In genomic region chr17:7380321-7380720, GRCh38 we compare ENCODE assay signal across 8 cellular contexts. TPM values are rescaled to one million over a fixed set of nuclear protein-coding genes. Genes with fewer than 3 reads are reported as not detected.
DNase-seq lines count a peak whose midpoint lies in the region; ATAC-seq, FAIRE-seq and TF ChIP-seq lines count a peak whose summit lies in the region.

No MANE protein-coding gene starts in this region.

- intact Hi-C loops in breast epithelium (cut with DNase I; ENCODE audit: low total_unique reads) = no loop called here
- intact Hi-C loops in testis (cut with DNase I; ENCODE audit: low total_unique reads) = no loop called here

- TF ChIP-seq CTCF in breast epithelium (IDR thresholded peaks at IDR 0.05) (no peak), keratinocyte (optimal IDR thresholded peaks at IDR 0.05 in 1 of 3, IDR thresholded peaks at IDR 0.05 in 1 of 3, conservative IDR thresholded peaks at IDR 0.05 in 1 of 3; ENCODE audit: extremely low read depth in 1 of 3, insufficient read depth in 2 of 3, low read length in 3 of 3) (no peak), testis (IDR thresholded peaks at IDR 0.05) (no peak)

- no peaks in the 10 kb centered on the region for H4K20me1 ChIP-seq in keratinocyte (ENCODE audit: control insufficient read depth, extremely low read depth, insufficient read depth, low read length)

- DNase-seq in breast epithelium (ENCODE audit: low spot score in 2 of 2) = peak; percentile 74 to 89
- DNase-seq in keratinocyte (ENCODE audit: low read depth, low spot score) = no peak
- DNase-seq in testis = peak; percentile 42
- no peak for DNase-seq in NCI-H524 treated with DMSO at 0.1 percent for 48 hours (lab: John Stamatoyannopoulos, UW)

- H3K27me3 ChIP-seq in HUES48 (ENCODE audit: control insufficient read depth, insufficient read depth, low read length) (peaks cover 45% of the 10 kb centered on the region), breast epithelium (no peaks in the 10 kb centered on the region), keratinocyte (ENCODE audit: control insufficient read depth, extremely low read depth, insufficient read depth, low read length) (no peaks in the 10 kb centered on the region), testis (no peaks in the 10 kb centered on the region)

- dilution Hi-C loops in keratinocyte (cut with MboI; ENCODE audit: extremely low pct_ligation_motif_present, low sequenced_read_pairs) = no loop called here

- H3K79me2 ChIP-seq in keratinocyte (ENCODE audit: control insufficient read depth, insufficient read depth, low read length) = peaks cover 7% of the 10 kb centered on the region

- H3K9ac ChIP-seq in HUES48 (ENCODE audit: low read depth, low read length) (no peak overlapping the region), keratinocyte (ENCODE audit: control insufficient read depth, extremely low read depth, insufficient read depth, low read length) (peak overlapping the region; percentile 76)

- WGBS in testis, 2 donors = 18 to 29% methylated on average over 4 to 7 of the region's 7 CpGs

- H3K4me1 ChIP-seq in HUES48 (ENCODE audit: control insufficient read depth, insufficient read depth, low read length) (peaks cover 12% of the 10 kb centered on the region; the same call in 1 of the 2 replicates), breast epithelium (peaks cover 0 to 4% of the 10 kb centered on the region in 2 donors), keratinocyte (ENCODE audit: control insufficient read depth, extremely low read depth, insufficient read depth, low read length) (peaks cover 14% of the 10 kb centered on the region), testis (peaks cover 28% of the 10 kb centered on the region)

- peak overlapping the region; percentile 91 for H2AFZ ChIP-seq in keratinocyte (ENCODE audit: control insufficient read depth, low read length)

- no peaks in the 10 kb centered on the region for H3K9me3 ChIP-seq in HUES48 (ENCODE audit: control insufficient read depth, insufficient read depth, low read length)
- H3K9me3 ChIP-seq in breast epithelium = no peaks in the 10 kb centered on the region
- H3K9me3 ChIP-seq in keratinocyte (ENCODE audit: control insufficient read depth, low read depth, low read length) = no peaks in the 10 kb centered on the region
- no peaks in the 10 kb centered on the region for H3K9me3 ChIP-seq in testis

- TF ChIP-seq POLR2A in breast epithelium (IDR thresholded peaks at IDR 0.05) (no peak), testis (IDR thresholded peaks at IDR 0.05) (no peak)

- H3K27ac ChIP-seq in HUES48 (ENCODE audit: low read depth, low read length) (no peak overlapping the region), breast epithelium (peak overlapping the region; percentile 87 to 88), keratinocyte (ENCODE audit: control insufficient read depth, insufficient read depth, low read length) (no peak overlapping the region), testis (no peak overlapping the region)

- peak; percentile 79 for FAIRE-seq in keratinocyte (lab: Jason Lieb, UNC)

- H3K9me1 ChIP-seq in keratinocyte (ENCODE audit: control insufficient read depth, extremely low read depth, insufficient read depth, low read length) = no peaks in the 10 kb centered on the region

- ATAC-seq in HG03159 (IDR thresholded peaks at IDR 0.05; ENCODE audit: unreplicated experiment) (no peak), GM21360 (IDR thresholded peaks at IDR 0.05; ENCODE audit: unreplicated experiment) (no peak), GM21367 (IDR thresholded peaks at IDR 0.05; ENCODE audit: unreplicated experiment) (no peak)

- H3K4me2 ChIP-seq in keratinocyte (ENCODE audit: control insufficient read depth, extremely low read depth, insufficient read depth, low read depth, low read length) = peak overlapping the region; percentile 82

- no peaks in the 10 kb centered on the region for H3K36me3 ChIP-seq in HUES48 (ENCODE audit: control insufficient read depth, insufficient read depth, low read length)
- no peaks in the 10 kb centered on the region for H3K36me3 ChIP-seq in breast epithelium
- H3K36me3 ChIP-seq in keratinocyte (ENCODE audit: control insufficient read depth in 2 of 2, extremely low read depth in 1 of 2, insufficient read depth in 2 of 2, low read length in 2 of 2) = peaks cover 0 to 7% of the 10 kb centered on the region in 2 experiments
- no peaks in the 10 kb centered on the region for H3K36me3 ChIP-seq in testis (ENCODE audit: low read depth, missing control alignments)

- peak overlapping the region; percentile 59 for H3K4me3 ChIP-seq in HUES48 (ENCODE audit: low read depth, low read length)
- peak overlapping the region; percentile 50 to 82 (median 75) for H3K4me3 ChIP-seq in breast epithelium
- H3K4me3 ChIP-seq in keratinocyte (ENCODE audit: control insufficient read depth in 2 of 3, extremely low read depth in 1 of 3, insufficient read depth in 2 of 3, low read depth in 1 of 3, low read length in 3 of 3) = peak overlapping the region; percentile 62 to 84 (median 73)
- peak overlapping the region; percentile 34 to 61 for H3K4me3 ChIP-seq in testis

RNA-seq across cellular contexts. Expression of gene TNK1, which starts 0.6 kb away (rescaled TPM):
- 10 to 100 TPM in 2 of 3 donors, 1 to 10 TPM in 1; 1.1 to 22.1 (median 14.4) TPM for total RNA-seq in breast epithelium
- 10.6 to 15.8 TPM (median 12.1 TPM) in 3 replicates for polyA plus RNA-seq in keratinocyte
- 3.7 TPM for polyA plus RNA-seq in keratinocyte (2011; ENCODE audit: low read depth)
- polyA plus RNA-seq in keratinocyte (2011; cell fraction: cytosol; rRNA removed) = 5.8 and 7.2 TPM in 2 replicates
- polyA plus RNA-seq in keratinocyte (2011; cell fraction: nucleus; rRNA removed) = 24.5 and 27.5 TPM in 2 replicates
- 10.5 and 13.8 TPM in 2 replicates for polyA plus RNA-seq in keratinocyte (2012; ENCODE audit: low replicate concordance)
- 13.9 to 21.5 TPM (median 20.4 TPM) in 3 replicates for polyA minus RNA-seq in keratinocyte
- polyA minus RNA-seq in keratinocyte (2011; cell fraction: cytosol; rRNA and poly(A)+ RNA removed) = 12.9 TPM
- 19.9 and 21.6 TPM in 2 replicates for polyA minus RNA-seq in keratinocyte (2011; cell fraction: nucleus; rRNA and poly(A)+ RNA removed)
- 1 to 10 TPM; 3.7 to 6.8 TPM for total RNA-seq in testis
- polyA plus RNA-seq in testis (ENCODE audit: insufficient read depth, low read depth, low replicate concordance) = 4.0 TPM

RNA-seq across cellular contexts. Expression of gene PLSCR3, which starts 14.0 kb away (rescaled TPM):
- 10 to 100 TPM; 16.0 to 24.3 (median 19.0) TPM for total RNA-seq in breast epithelium
- 30.5 to 82.8 TPM (median 36.9 TPM) in 3 replicates for polyA plus RNA-seq in keratinocyte
- polyA plus RNA-seq in keratinocyte (2011; ENCODE audit: low read depth) = 10.9 TPM
- polyA plus RNA-seq in keratinocyte (2011; cell fraction: cytosol; rRNA removed) = 52.5 and 109 TPM in 2 replicates
- 88.7 and 118 TPM in 2 replicates for polyA plus RNA-seq in keratinocyte (2011; cell fraction: nucleus; rRNA removed)
- polyA plus RNA-seq in keratinocyte (2012; ENCODE audit: low replicate concordance) = 60.9 and 109 TPM in 2 replicates
- polyA minus RNA-seq in keratinocyte = 24.2 to 132 TPM (median 36.1 TPM) in 3 replicates
- polyA minus RNA-seq in keratinocyte (2011; cell fraction: cytosol; rRNA and poly(A)+ RNA removed) = 91.9 TPM
- 23.5 and 32.5 TPM in 2 replicates for polyA minus RNA-seq in keratinocyte (2011; cell fraction: nucleus; rRNA and poly(A)+ RNA removed)
- total RNA-seq in testis = 10 to 100 TPM; 13.6 to 19.4 TPM
- polyA plus RNA-seq in testis (ENCODE audit: insufficient read depth, low read depth, low replicate concordance) = 14.2 TPM

RNA-seq across cellular contexts. Expression of gene TMEM256, which starts 23.6 kb away (rescaled TPM):
- total RNA-seq in breast epithelium (100 to 1,000 TPM in 1 of 3 donors, 10 to 100 TPM in 2; 77.6 to 113 (median 92.3) TPM), testis (10 to 100 TPM; 18.7 to 33.3 TPM)
- polyA plus RNA-seq in keratinocyte (68.1 to 131 TPM (median 90.1 TPM) in 3 replicates), testis (ENCODE audit: insufficient read depth, low read depth, low replicate concordance) (27.3 TPM)
- 2.4 TPM for polyA plus RNA-seq in keratinocyte (2011; ENCODE audit: low read depth)
- 92.9 and 134 TPM in 2 replicates for polyA plus RNA-seq in keratinocyte (2011; cell fraction: cytosol; rRNA removed)
- 25.6 and 45.5 TPM in 2 replicates for polyA plus RNA-seq in keratinocyte (2011; cell fraction: nucleus; rRNA removed)
- 75.1 and 103 TPM in 2 replicates for polyA plus RNA-seq in keratinocyte (2012; ENCODE audit: low replicate concordance)
- polyA minus RNA-seq in keratinocyte = 17.3 to 36.1 TPM (median 34.8 TPM) in 3 replicates
- polyA minus RNA-seq in keratinocyte (2011; cell fraction: cytosol; rRNA and poly(A)+ RNA removed) = 19.8 TPM
- 7.9 and 8.1 TPM in 2 replicates for polyA minus RNA-seq in keratinocyte (2011; cell fraction: nucleus; rRNA and poly(A)+ RNA removed)

RNA-seq across cellular contexts. Expression of gene TMEM95, which starts 25.4 kb away (rescaled TPM):
- total RNA-seq in breast epithelium (not detected), testis (1 to 10 TPM; 2.8 to 6.6 TPM)
- polyA plus RNA-seq in keratinocyte (not detected in 3 replicates), testis (ENCODE audit: insufficient read depth, low read depth, low replicate concordance) (9.9 TPM)
- not detected for polyA plus RNA-seq in keratinocyte (2011; ENCODE audit: low read depth)
- polyA plus RNA-seq in keratinocyte (2011; cell fraction: cytosol; rRNA removed) = not detected in 2 replicates
- not detected in 2 replicates for polyA plus RNA-seq in keratinocyte (2011; cell fraction: nucleus; rRNA removed)
- not detected in 2 replicates for polyA plus RNA-seq in keratinocyte (2012; ENCODE audit: low replicate concordance)
- not detected in 3 replicates for polyA minus RNA-seq in keratinocyte
- polyA minus RNA-seq in keratinocyte (2011; cell fraction: cytosol; rRNA and poly(A)+ RNA removed) = not detected
- polyA minus RNA-seq in keratinocyte (2011; cell fraction: nucleus; rRNA and poly(A)+ RNA removed) = not detected in 2 replicates

RNA-seq across cellular contexts. Expression of gene NLGN2, which starts 27.3 kb away (rescaled TPM):
- total RNA-seq in breast epithelium = 10 to 100 TPM in 1 of 3 donors, 1 to 10 TPM in 2; 6.7 to 13.1 (median 8.3) TPM
- polyA plus RNA-seq in keratinocyte = 2.5 to 4.9 TPM (median 4.8 TPM) in 3 replicates
- 1.8 TPM for polyA plus RNA-seq in keratinocyte (2011; ENCODE audit: low read depth)
- 1.4 and 3.1 TPM in 2 replicates for polyA plus RNA-seq in keratinocyte (2011; cell fraction: cytosol; rRNA removed)
- 21.2 and 36.3 TPM in 2 replicates for polyA plus RNA-seq in keratinocyte (2011; cell fraction: nucleus; rRNA removed)
- 7.2 and 11.1 TPM in 2 replicates for polyA plus RNA-seq in keratinocyte (2012; ENCODE audit: low replicate concordance)
- 2.7 to 14.2 TPM (median 5.1 TPM) in 3 replicates for polyA minus RNA-seq in keratinocyte
- 3.5 TPM for polyA minus RNA-seq in keratinocyte (2011; cell fraction: cytosol; rRNA and poly(A)+ RNA removed)
- polyA minus RNA-seq in keratinocyte (2011; cell fraction: nucleus; rRNA and poly(A)+ RNA removed) = 7.0 and 12.2 TPM in 2 replicates
- 10 to 100 TPM in 1 of 2 donors, 1 to 10 TPM in 1; 9.9 to 10.7 TPM for total RNA-seq in testis
- 8.4 TPM for polyA plus RNA-seq in testis (ENCODE audit: insufficient read depth, low read depth, low replicate concordance)

Comparison
In these comparisons a context has a peak if more than half of its experiments do, and no peak if none do; other contexts are left out.
1. H3K27ac ChIP-seq: peak in breast epithelium (2 of 2); none in HUES48 (single experiment), keratinocyte (single experiment) and testis (0 of 2).
2. DNase-seq: peak in breast epithelium (2 of 2) and testis (single experiment); none in keratinocyte (single experiment) and NCI-H524 treated with DMSO at 0.1 percent for 48 hours (single experiment).
3. Peak in every context shown above with its lines, with median percentiles within 50 percentile points of each other: H3K4me3 ChIP-seq.